Comparison of ENCODE assay signal across 20 cellular contexts in genomic region chr5:56039985-56040384, GRCh38. TPM values are rescaled to one million over a fixed set of nuclear protein-coding genes. Genes with fewer than 3 reads are reported as not detected.
DNase-seq lines count a peak whose midpoint lies in the region; ATAC-seq and TF ChIP-seq lines count a peak whose summit lies in the region.
"Had no signal": no experiment of that assay in that cellular context is flagged by ENCODE, and none has a peak within 500 bp of the region (broad histone marks: within the 10 kb centered on the region; RNA-seq: fewer than 3 reads in every experiment).

No MANE protein-coding gene starts in this region.

- no peak overlapping the region for H3K27ac ChIP-seq in endodermal cell (ENCODE audit: low read depth, low read length)
- H3K27ac ChIP-seq: cardiac muscle cell had no signal

- DNase-seq in A172 (ENCODE audit: low spot score) (peak; percentile 54), HCEC 1CT (peak; percentile 17), amniotic epithelial cell (ENCODE audit: low read depth) (peak; percentile 32), hepatic stellate cell (ENCODE audit: low spot score) (peak; percentile 49), WTC11 (ENCODE audit: low spot score) (no peak), endodermal cell (no peak), SK-N-DZ (ENCODE audit: low spot score) (no peak), NCI-H2107 (lab: John Stamatoyannopoulos, UW) (no peak)
- DNase-seq: ACHN; activated CD4-positive, alpha-beta T cell treated with anti-CD3 and anti-CD28 coated beads, Interleukin-2, amount 50 U/mL, for 48 hours; activated T-cell treated with anti-CD3 and anti-CD28 coated beads, Interleukin-2, amount 50 U/mL, for 72 hours; effector memory CD8-positive, alpha-beta T cell; Kasumi-1; NCI-H2227 treated with DMSO at 0.1 percent for 48 hours; NK-92 treated with Interleukin-12 subunit alpha and Interleukin-12 subunit beta, amount 100 ng/mL, for 24 hours; Right ventricle myocardium superior had no signal

- ATAC-seq in WTC11 = no peak
- ATAC-seq: activated T-cell treated with anti-CD3 and anti-CD28 coated beads, Interleukin-2, amount 50 U/mL, for 72 hours; effector memory CD8-positive, alpha-beta T cell; GM23338 had no signal

- no peaks in the 10 kb centered on the region for H3K27me3 ChIP-seq in endodermal cell (ENCODE audit: control insufficient read depth, insufficient read depth, low read length, poor library complexity, severe bottlenecking)
- H3K27me3 ChIP-seq: cardiac muscle cell had no signal

- no peak overlapping the region for H3K4me3 ChIP-seq in endodermal cell (ENCODE audit: low read length)
- H3K4me3 ChIP-seq: cardiac muscle cell, GM23338, lung had no signal

- H3K27me3 Mint-ChIP-seq in WTC11 (ENCODE audit: low read depth) (peaks cover 2% of the 10 kb centered on the region; the same call in 1 of the 2 replicates), endodermal cell (ENCODE audit: insufficient read depth) (no peaks in the 10 kb centered on the region)
- H3K27me3 Mint-ChIP-seq: activated naive CD8-positive, alpha-beta T cell had no signal

- H3K9ac ChIP-seq in endodermal cell (ENCODE audit: extremely low read depth, low read length, poor library complexity, severe bottlenecking) = no peak overlapping the region

- H3K4me1 Mint-ChIP-seq in WTC11 = no peaks in the 10 kb centered on the region; the same call in 1 of the 2 replicates
- peaks cover 8% of the 10 kb centered on the region for H3K4me1 Mint-ChIP-seq in endodermal cell
- H3K4me1 Mint-ChIP-seq: GM23338 had no signal

- H3K4me1 ChIP-seq in endodermal cell (ENCODE audit: control insufficient read depth, insufficient read depth, low read length) = peaks cover 4% of the 10 kb centered on the region

- peaks cover 5% of the 10 kb centered on the region for H3K36me3 Mint-ChIP-seq in WTC11
- H3K36me3 Mint-ChIP-seq in endodermal cell (ENCODE audit: low read depth) = no peaks in the 10 kb centered on the region
- H3K36me3 Mint-ChIP-seq: activated naive CD8-positive, alpha-beta T cell had no signal

- 91 to 100% methylated on average over 1 to 2 of the region's 2 CpGs for WGBS in endodermal cell (ENCODE audit: insufficient coverage in 1 of 2, insufficient read length in 1 of 2), 2 experiments

- peaks cover 15% of the 10 kb centered on the region for H3K9me3 Mint-ChIP-seq in WTC11
- H3K9me3 Mint-ChIP-seq in endodermal cell = peaks cover 19% of the 10 kb centered on the region
- H3K9me3 Mint-ChIP-seq: activated T-cell treated with anti-CD3 and anti-CD28 coated beads, Interleukin-2, amount 50 U/mL, for 72 hours; effector memory CD8-positive, alpha-beta T cell had no signal

- H3K9me3 ChIP-seq in endodermal cell (ENCODE audit: control insufficient read depth, low read length) = peaks cover 4% of the 10 kb centered on the region

- H3K36me3 ChIP-seq in endodermal cell (ENCODE audit: control insufficient read depth, insufficient read depth, low read length) = no peaks in the 10 kb centered on the region
- H3K36me3 ChIP-seq: cardiac muscle cell had no signal

- CTCF ChIA-PET in WTC11 (lab: Charles Lee) = no interaction called here

- H3K27ac Mint-ChIP-seq in WTC11 (no peak overlapping the region), endodermal cell (no peak overlapping the region)
- H3K27ac Mint-ChIP-seq: activated naive CD8-positive, alpha-beta T cell; activated T-cell treated with anti-CD3 and anti-CD28 coated beads, Interleukin-2, amount 50 U/mL, for 72 hours; effector memory CD8-positive, alpha-beta T cell; GM23338 had no signal

- POLR2A ChIA-PET in WTC11 (lab: Charles Lee) = no interaction called here

- H3K4me3 Mint-ChIP-seq in WTC11 = no peak overlapping the region
- no peak overlapping the region for H3K4me3 Mint-ChIP-seq in endodermal cell
- H3K4me3 Mint-ChIP-seq: activated naive CD8-positive, alpha-beta T cell; activated T-cell treated with anti-CD3 and anti-CD28 coated beads, Interleukin-2, amount 50 U/mL, for 72 hours; effector memory CD8-positive, alpha-beta T cell; GM23338 had no signal

- TF ChIP-seq CTCF in WTC11 (IDR thresholded peaks at IDR 0.05) (no peak), endodermal cell (conservative IDR thresholded peaks at IDR 0.05) (no peak)

TF ChIP-seq in WTC11, 78 proteins besides CTCF, POLR2A, EP300 and RAD21:
- no peak for TF ChIP-seq ZNF138 (CRISPR knock-in tag; conservative IDR thresholded peaks at IDR 0.05)
- TF ChIP-seq ZNF425 (CRISPR knock-in tag; conservative IDR thresholded peaks at IDR 0.05) = no peak
- no peak for TF ChIP-seq CDX4 (CRISPR knock-in tag; IDR thresholded peaks at IDR 0.05; ENCODE audit: borderline replicate concordance)
- TF ChIP-seq, protein P1, sequence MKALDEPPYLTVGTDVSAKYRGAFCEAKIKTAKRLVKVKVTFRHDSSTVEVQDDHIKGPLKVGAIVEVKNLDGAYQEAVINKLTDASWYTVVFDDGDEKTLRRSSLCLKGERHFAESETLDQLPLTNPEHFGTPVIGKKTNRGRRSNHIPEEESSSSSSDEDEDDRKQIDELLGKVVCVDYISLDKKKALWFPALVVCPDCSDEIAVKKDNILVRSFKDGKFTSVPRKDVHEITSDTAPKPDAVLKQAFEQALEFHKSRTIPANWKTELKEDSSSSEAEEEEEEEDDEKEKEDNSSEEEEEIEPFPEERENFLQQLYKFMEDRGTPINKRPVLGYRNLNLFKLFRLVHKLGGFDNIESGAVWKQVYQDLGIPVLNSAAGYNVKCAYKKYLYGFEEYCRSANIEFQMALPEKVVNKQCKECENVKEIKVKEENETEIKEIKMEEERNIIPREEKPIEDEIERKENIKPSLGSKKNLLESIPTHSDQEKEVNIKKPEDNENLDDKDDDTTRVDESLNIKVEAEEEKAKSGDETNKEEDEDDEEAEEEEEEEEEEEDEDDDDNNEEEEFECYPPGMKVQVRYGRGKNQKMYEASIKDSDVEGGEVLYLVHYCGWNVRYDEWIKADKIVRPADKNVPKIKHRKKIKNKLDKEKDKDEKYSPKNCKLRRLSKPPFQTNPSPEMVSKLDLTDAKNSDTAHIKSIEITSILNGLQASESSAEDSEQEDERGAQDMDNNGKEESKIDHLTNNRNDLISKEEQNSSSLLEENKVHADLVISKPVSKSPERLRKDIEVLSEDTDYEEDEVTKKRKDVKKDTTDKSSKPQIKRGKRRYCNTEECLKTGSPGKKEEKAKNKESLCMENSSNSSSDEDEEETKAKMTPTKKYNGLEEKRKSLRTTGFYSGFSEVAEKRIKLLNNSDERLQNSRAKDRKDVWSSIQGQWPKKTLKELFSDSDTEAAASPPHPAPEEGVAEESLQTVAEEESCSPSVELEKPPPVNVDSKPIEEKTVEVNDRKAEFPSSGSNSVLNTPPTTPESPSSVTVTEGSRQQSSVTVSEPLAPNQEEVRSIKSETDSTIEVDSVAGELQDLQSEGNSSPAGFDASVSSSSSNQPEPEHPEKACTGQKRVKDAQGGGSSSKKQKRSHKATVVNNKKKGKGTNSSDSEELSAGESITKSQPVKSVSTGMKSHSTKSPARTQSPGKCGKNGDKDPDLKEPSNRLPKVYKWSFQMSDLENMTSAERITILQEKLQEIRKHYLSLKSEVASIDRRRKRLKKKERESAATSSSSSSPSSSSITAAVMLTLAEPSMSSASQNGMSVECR (CRISPR knock-in tag; IDR thresholded peaks at IDR 0.05; ENCODE audit: borderline replicate concordance) = no peak
- TF ChIP-seq ZNF396 (CRISPR knock-in tag; IDR thresholded peaks at IDR 0.05; ENCODE audit: borderline replicate concordance) = no peak
- no peak for TF ChIP-seq PRRX2 (CRISPR knock-in tag; IDR thresholded peaks at IDR 0.05)
- no peak for TF ChIP-seq NFATC4 (CRISPR knock-in tag; IDR thresholded peaks at IDR 0.05)
- no peak for TF ChIP-seq ZNF121 (CRISPR knock-in tag; IDR thresholded peaks at IDR 0.05)
- no peak for TF ChIP-seq MXD4 (CRISPR knock-in tag; IDR thresholded peaks at IDR 0.05; ENCODE audit: borderline replicate concordance)
- no peak for TF ChIP-seq FOXP1 (CRISPR knock-in tag; IDR thresholded peaks at IDR 0.05; ENCODE audit: borderline replicate concordance)
- no peak for TF ChIP-seq ATF1 (CRISPR knock-in tag; IDR thresholded peaks at IDR 0.05)
- TF ChIP-seq CREB1 (CRISPR knock-in tag; IDR thresholded peaks at IDR 0.05) = no peak

RNA-seq across cellular contexts. Expression of gene IL6ST, which starts 45.2 kb away (rescaled TPM):
- total RNA-seq in A172 (2014; rRNA removed; shearing (Covaris generic)) = 97.7 and 112 TPM in 2 replicates
- total RNA-seq in WTC11 (2021) (8.4 to 10.8 TPM (median 9.6 TPM) in 3 replicates), endodermal cell (10 to 100 TPM; 26.3 to 30.4 TPM)
- polyA plus RNA-seq in endodermal cell (2013, experiment 1 of 2) = 31.8 TPM
- polyA plus RNA-seq in endodermal cell (2013, experiment 2 of 2) = 34.3 TPM
- 12.0 and 13.2 TPM in 2 replicates for polyA plus RNA-seq in SK-N-DZ (2014; cell fraction: cytosol; rRNA removed)
- polyA plus RNA-seq in SK-N-DZ (2014; cell fraction: nucleus; rRNA removed) = 8.9 and 11.2 TPM in 2 replicates

Comparison
In these comparisons a context has a peak if more than half of its experiments do, and no peak if none do; other contexts are left out.
1. DNase-seq: peak in A172 (single experiment), HCEC 1CT (single experiment), amniotic epithelial cell (single experiment) and hepatic stellate cell (single experiment); none in WTC11 (single experiment), endodermal cell (single experiment), SK-N-DZ (single experiment) and NCI-H2107 (single experiment).